8 cellular contexts compared by ENCODE assay signal in genomic region chr17:74089869-74090464, GRCh38.
DNase-seq lines count a peak whose midpoint lies in the region; ATAC-seq and TF ChIP-seq lines count a peak whose summit lies in the region.

No MANE protein-coding gene starts in this region.

- no peaks in the 10 kb centered on the region for H4K20me1 ChIP-seq in H9 (ENCODE audit: control insufficient read depth, insufficient read depth, insufficient read length)

- H2AFZ ChIP-seq in H9 (ENCODE audit: low read length): no peak overlapping the region

- H3K27ac ChIP-seq in H9 (ENCODE audit: insufficient read length, low read depth, low read length): no peak overlapping the region

- H2BK20ac ChIP-seq in H9 (ENCODE audit: low read depth, low read length, poor library complexity, severe bottlenecking): no peak overlapping the region

- peak; percentile 95 for TF ChIP-seq CTCF in H9 (conservative IDR thresholded peaks at IDR 0.05)

- no peak overlapping the region for H3K56ac ChIP-seq in H9 (ENCODE audit: insufficient read length, low read depth, low read length)

- no peak overlapping the region for H2BK5ac ChIP-seq in H9 (ENCODE audit: insufficient read length, low read length)

- H3K18ac ChIP-seq in H9 (ENCODE audit: insufficient read length, low read depth, low read length): no peak overlapping the region

- no peak overlapping the region for H3K27ac Mint-ChIP-seq in H9
- no peak overlapping the region for H3K27ac Mint-ChIP-seq in stimulated activated effector memory CD8-positive, alpha-beta T cell treated with anti-CD3 and anti-CD28 coated beads, Interleukin-12 subunit alpha, Interleukin-12 subunit beta, amount 100 ng/mL, for 72 hours

- in situ Hi-C loops in Caki2 (cut with HindIII; ENCODE audit: low pct_unique_long_range_greater_than_20kb, low sequenced_read_pairs): no loop called here

- no peak overlapping the region for H2AK5ac ChIP-seq in H9 (ENCODE audit: insufficient read length, low read length)

- no peak overlapping the region for H4K91ac ChIP-seq in H9 (ENCODE audit: insufficient read length, low read depth, low read length)

- H4K5ac ChIP-seq in H9 (ENCODE audit: insufficient read length, low read depth, low read length): no peak overlapping the region

- no peaks in the 10 kb centered on the region for H3K79me2 ChIP-seq in H9 (ENCODE audit: insufficient read depth, low read length)

- H3K14ac ChIP-seq in H9 (ENCODE audit: insufficient read depth, low read length): no peak overlapping the region

- peaks cover 18% of the 10 kb centered on the region for H3K27me3 Mint-ChIP-seq in H9 (ENCODE audit: low read depth)

- H3K36me3 Mint-ChIP-seq in H9 (ENCODE audit: insufficient read depth in 1 of 3, low read depth in 3 of 3): peaks cover 0 to 16% (median 4%) of the 10 kb centered on the region in 3 experiments; a peak in 5 of 7 replicates
- no peaks in the 10 kb centered on the region for H3K36me3 Mint-ChIP-seq in stimulated activated effector memory CD8-positive, alpha-beta T cell treated with anti-CD3 and anti-CD28 coated beads, Interleukin-12 subunit alpha, Interleukin-12 subunit beta, amount 100 ng/mL, for 72 hours

- H2BK120ac ChIP-seq in H9 (ENCODE audit: low read depth, low read length, poor library complexity, severe bottlenecking): no peak overlapping the region

- no peak overlapping the region for H3K4me2 ChIP-seq in H9 (ENCODE audit: insufficient read depth, insufficient read length, low read length)

- no peak overlapping the region for H4K8ac ChIP-seq in H9 (replicated peaks; ENCODE audit: insufficient read length, low read depth, low read length)

- ATAC-seq in stimulated activated effector memory CD8-positive, alpha-beta T cell treated with anti-CD3 and anti-CD28 coated beads, Interleukin-12 subunit alpha, Interleukin-12 subunit beta, amount 100 ng/mL, for 72 hours: peak; percentile 60
- ATAC-seq in HG02981 (IDR thresholded peaks at IDR 0.05; ENCODE audit: unreplicated experiment): no peak
- no peak for ATAC-seq in GM18520 (IDR thresholded peaks at IDR 0.05; ENCODE audit: unreplicated experiment)

- no peak overlapping the region for H2BK12ac ChIP-seq in H9 (ENCODE audit: insufficient read length, low read depth, low read length)

- H3K4me1 Mint-ChIP-seq in H9: no peaks in the 10 kb centered on the region; a peak in 1 of 4 replicates
- no peaks in the 10 kb centered on the region for H3K4me1 Mint-ChIP-seq in stimulated activated effector memory CD8-positive, alpha-beta T cell treated with anti-CD3 and anti-CD28 coated beads, Interleukin-12 subunit alpha, Interleukin-12 subunit beta, amount 100 ng/mL, for 72 hours

- peak; percentile 29 for DNase-seq in Caki2 (ENCODE audit: low read depth)
- peak; percentile 95 for DNase-seq in H9
- peak; percentile 90 for DNase-seq in NCI-H82 (lab: John Stamatoyannopoulos, UW)
- peak; percentile 4 for DNase-seq in activated gamma-delta T cell treated with anti-CD3 and anti-CD28 coated beads, Interleukin-2, amount 50 U/mL, for 16 hours (ENCODE audit: low read depth)
- peak; percentile 7 for DNase-seq in kidney glomerular epithelial cell (lab: John Stamatoyannopoulos, UW)
- peak; percentile 35 to 81 for DNase-seq in stimulated activated effector memory CD8-positive, alpha-beta T cell treated with anti-CD3 and anti-CD28 coated beads, Interleukin-12 subunit alpha, Interleukin-12 subunit beta, amount 100 ng/mL, for 72 hours (ENCODE audit: low spot score in 2 of 2)

- peaks cover 25 to 29% of the 10 kb centered on the region in 2 experiments for H3K9me3 Mint-ChIP-seq in H9
- peaks cover 5% of the 10 kb centered on the region for H3K9me3 Mint-ChIP-seq in stimulated activated effector memory CD8-positive, alpha-beta T cell treated with anti-CD3 and anti-CD28 coated beads, Interleukin-12 subunit alpha, Interleukin-12 subunit beta, amount 100 ng/mL, for 72 hours

- H3K4ac ChIP-seq in H9 (ENCODE audit: low read depth, low read length): no peak overlapping the region

- no peak overlapping the region for H3K9ac ChIP-seq in H9 (ENCODE audit: extremely low read depth, insufficient read length, low read length)

- H3T11ph ChIP-seq in H9 (ENCODE audit: low read length): no peak overlapping the region

- no peak overlapping the region for H2BK15ac ChIP-seq in H9 (ENCODE audit: low read depth, low read length)

- no peaks in the 10 kb centered on the region for H3K4me1 ChIP-seq in H9 (ENCODE audit: insufficient read depth, low read length)

- H3K23ac ChIP-seq in H9 (ENCODE audit: insufficient read length, low read depth, low read length): no peak overlapping the region

- no peaks in the 10 kb centered on the region for H3K79me1 ChIP-seq in H9 (ENCODE audit: insufficient read depth, low read depth, low read length, poor library complexity, severe bottlenecking)

- H3K23me2 ChIP-seq in H9 (ENCODE audit: insufficient read length, low read depth, low read length, poor library complexity, severe bottlenecking): no peaks in the 10 kb centered on the region

- WGBS in H9 (ENCODE audit: extremely low coverage, insufficient read length, low lambda C conversion rate): no CpG with 5 or more reads among the region's 4 CpGs

- no peaks in the 10 kb centered on the region for H3K9me3 ChIP-seq in H9 (ENCODE audit: control insufficient read depth, low read depth, low read length)

- no peak overlapping the region for H3K4me3 Mint-ChIP-seq in H9
- no peak overlapping the region for H3K4me3 Mint-ChIP-seq in stimulated activated effector memory CD8-positive, alpha-beta T cell treated with anti-CD3 and anti-CD28 coated beads, Interleukin-12 subunit alpha, Interleukin-12 subunit beta, amount 100 ng/mL, for 72 hours

- no peaks in the 10 kb centered on the region for H3K27me3 ChIP-seq in H9 (ENCODE audit: insufficient read depth, low read length)

Comparison
In these comparisons a context has a peak if more than half of its experiments do, and no peak if none do; other contexts are left out.
1. DNase-seq: peak in every context shown above with its lines; median percentile 95 in H9; 90 in NCI-H82; 58 in stimulated activated effector memory CD8-positive, alpha-beta T cell treated with anti-CD3 and anti-CD28 coated beads, Interleukin-12 subunit alpha, Interleukin-12 subunit beta, amount 100 ng/mL, for 72 hours; 29 in Caki2; 7 in kidney glomerular epithelial cell; 4 in activated gamma-delta T cell treated with anti-CD3 and anti-CD28 coated beads, Interleukin-2, amount 50 U/mL, for 16 hours.